ENCODE assay signal across 15 cellular contexts in genomic region chrX:103158317-103158621, GRCh38.
"Had no signal": no experiment of that assay in that cellular context is flagged by ENCODE, and none has a peak within 500 bp of the region (broad histone marks: within the 10 kb centered on the region; RNA-seq: fewer than 3 reads in every experiment).

No MANE protein-coding gene starts in this region.

- H3K36me3 Mint-ChIP-seq: activated CD8-positive, alpha-beta memory T cell treated with anti-CD3 and anti-CD28 coated beads, Interleukin-2, amount 10 ng/mL, durations not matched to agents 7 days and 5 days; immature natural killer cell had no signal

- H3K27ac ChIP-seq: lower lobe of right lung, psoas muscle, right lobe of liver, suprapubic skin, upper lobe of left lung had no signal

- H3K27me3 ChIP-seq: right lobe of liver, suprapubic skin, upper lobe of left lung had no signal

- H3K36me3 ChIP-seq: lower lobe of right lung, right lobe of liver, suprapubic skin, upper lobe of left lung had no signal

- H3K9me3 ChIP-seq: lower lobe of right lung, psoas muscle, right lobe of liver, suprapubic skin, upper lobe of left lung had no signal

- H3K27ac Mint-ChIP-seq: activated CD8-positive, alpha-beta memory T cell treated with anti-CD3 and anti-CD28 coated beads, Interleukin-2, amount 10 ng/mL, durations not matched to agents 7 days and 5 days; immature natural killer cell; nephron progenitor cell had no signal

- H3K4me3 ChIP-seq: lower lobe of right lung, psoas muscle, right lobe of liver, smooth muscle cell, suprapubic skin, upper lobe of left lung had no signal

- H3K4me3 Mint-ChIP-seq: activated CD8-positive, alpha-beta memory T cell treated with anti-CD3 and anti-CD28 coated beads, Interleukin-2, amount 10 ng/mL, durations not matched to agents 7 days and 5 days; immature natural killer cell; nephron progenitor cell had no signal

- H3K4me1 ChIP-seq: lower lobe of right lung, psoas muscle, suprapubic skin, upper lobe of left lung had no signal

- ATAC-seq: activated CD8-positive, alpha-beta memory T cell treated with anti-CD3 and anti-CD28 coated beads, Interleukin-2, amount 10 ng/mL, durations not matched to agents 7 days and 5 days; left cardiac atrium; lower lobe of right lung; psoas muscle; stimulated activated naive CD8-positive, alpha-beta T cell treated with anti-CD3 and anti-CD28 coated beads, Interleukin-15, Interleukin-2, amounts not matched to agents 100 U/mL and 50 U/mL, for 24 hours had no signal

- H3K9me3 Mint-ChIP-seq: immature natural killer cell had no signal

- DNase-seq: activated CD4-positive, alpha-beta T cell treated with anti-CD3 and anti-CD28 coated beads for 1 hour; activated CD4-positive, alpha-beta T cell treated with anti-CD3 and anti-CD28 coated beads, Interleukin-2, amount 50 U/mL, for 4 hours; activated naive CD4-positive, alpha-beta T cell treated with anti-CD3 and anti-CD28 coated beads, Interleukin-2, amount 50 U/mL, for 16 hours; activated T-cell treated with anti-CD3 and anti-CD28 coated beads, Interleukin-2, amount 50 U/mL, for 1 hour; immature natural killer cell; left cardiac atrium; lower lobe of right lung; psoas muscle; upper lobe of left lung had no signal

- H3K27me3 Mint-ChIP-seq: activated CD8-positive, alpha-beta memory T cell treated with anti-CD3 and anti-CD28 coated beads, Interleukin-2, amount 10 ng/mL, durations not matched to agents 7 days and 5 days had no signal

- H3K4me1 Mint-ChIP-seq: activated CD8-positive, alpha-beta memory T cell treated with anti-CD3 and anti-CD28 coated beads, Interleukin-2, amount 10 ng/mL, durations not matched to agents 7 days and 5 days; immature natural killer cell had no signal

- H3K4me2 ChIP-seq: smooth muscle cell had no signal
